In genomic region chr5:172440486-172440885, GRCh38 we compare ENCODE assay signal across 22 cellular contexts. TPM values are rescaled to one million over a fixed set of nuclear protein-coding genes. Genes with fewer than 3 reads are reported as not detected.
A peak's percentile ranks its signal among the peaks of the same experiment; 100 is the strongest.
DNase-seq lines count a peak whose midpoint lies in the region; ATAC-seq and TF ChIP-seq lines count a peak whose summit lies in the region.
"Had no signal": no experiment of that assay in that cellular context is flagged by ENCODE, and none has a peak within 500 bp of the region (broad histone marks: within the 10 kb centered on the region; RNA-seq: fewer than 3 reads in every experiment).

No MANE protein-coding gene starts in this region.

- H3K36me3 ChIP-seq in adipocyte (ENCODE audit: control insufficient read depth, insufficient read depth, low read length, severe bottlenecking) (no peaks in the 10 kb centered on the region), trophoblast cell (ENCODE audit: control insufficient read depth in 1 of 2, insufficient read depth in 2 of 2, low read length in 2 of 2) (peaks cover 15 to 21% of the 10 kb centered on the region in 2 experiments), thoracic aorta (no peaks in the 10 kb centered on the region)

- no peak overlapping the region for H2BK5ac ChIP-seq in trophoblast cell (ENCODE audit: low read depth, low read length, poor library complexity)

- H3K27me3 ChIP-seq in adipocyte (replicated peaks; ENCODE audit: control insufficient read depth, insufficient read depth, low read length), result no peaks in the 10 kb centered on the region
- no peaks in the 10 kb centered on the region for H3K27me3 ChIP-seq in trophoblast cell (ENCODE audit: insufficient read depth, low read length)
- no peaks in the 10 kb centered on the region for H3K27me3 ChIP-seq in thoracic aorta (replicated peaks; ENCODE audit: insufficient read depth)

- DNase-seq in adipocyte (ENCODE audit: low read depth) (no peak), coronary artery (ENCODE audit: low spot score) (no peak), trophoblast cell (no peak), thoracic aorta (ENCODE audit: low spot score) (no peak), epidermal melanocyte (ENCODE audit: insufficient read length, low spot score) (no peak), RKO (ENCODE audit: low spot score) (no peak), ecto neural progenitor cell (ENCODE audit: low spot score) (no peak)
- DNase-seq: AML-193; CD8-positive, alpha-beta T cell; DND-41; MM.1S; NCI-H1048; NCI-H1417 treated with DMSO at 0.1 percent for 48 hours; NCI-H187; NCI-H2107; NCI-H69; SIG-M5 had no signal

- H3K9ac ChIP-seq in adipocyte (ENCODE audit: low read length) (peak overlapping the region; percentile 20), trophoblast cell (ENCODE audit: low read length) (no peak overlapping the region)

- H3K4me1 ChIP-seq in adipocyte (ENCODE audit: control insufficient read depth, insufficient read depth, low read length) (peaks cover 83% of the 10 kb centered on the region), trophoblast cell (ENCODE audit: control insufficient read depth in 1 of 2, insufficient read depth in 2 of 2, low read length in 2 of 2) (peaks cover 17 to 47% of the 10 kb centered on the region in 2 experiments), thoracic aorta (ENCODE audit: control insufficient read depth in 1 of 2, low read depth in 2 of 2) (peaks cover 41 to 60% of the 10 kb centered on the region in 2 donors)
- H3K4me1 ChIP-seq: HAP-1 had no signal

- H2AFZ ChIP-seq in trophoblast cell (ENCODE audit: insufficient read depth, low read length, poor library complexity), result no peak overlapping the region
- H2AFZ ChIP-seq: GM23338 had no signal

- no peak overlapping the region for H2BK120ac ChIP-seq in trophoblast cell (ENCODE audit: insufficient read depth, low read length, poor library complexity)

- TF ChIP-seq CTCF in coronary artery (IDR thresholded peaks at IDR 0.05), result no peak
- TF ChIP-seq CTCF in thoracic aorta (IDR thresholded peaks at IDR 0.05), result no peak

- no peak overlapping the region for H3K14ac ChIP-seq in trophoblast cell (ENCODE audit: low read length)

- H4K8ac ChIP-seq in trophoblast cell (ENCODE audit: low read depth, low read length), result no peak overlapping the region

- no CpG with 5 or more reads among the region's 7 CpGs for WGBS in trophoblast cell (ENCODE audit: extremely low coverage, insufficient coverage, insufficient read length)

- peaks cover 3% of the 10 kb centered on the region for H3K79me1 ChIP-seq in trophoblast cell (ENCODE audit: low read length)

- H3K27ac ChIP-seq in coronary artery (peak overlapping the region; percentile 11 to 63), trophoblast cell (ENCODE audit: low read depth, low read length) (no peak overlapping the region), thoracic aorta (peak overlapping the region; percentile 14 to 29)
- H3K27ac ChIP-seq: HL-60 had no signal

- no peak overlapping the region for H3K23ac ChIP-seq in trophoblast cell (ENCODE audit: low read length)

- H3K79me2 ChIP-seq in trophoblast cell (ENCODE audit: control insufficient read depth, insufficient read depth, low read length, poor library complexity), result peaks cover 8% of the 10 kb centered on the region

- H4K91ac ChIP-seq in trophoblast cell (ENCODE audit: low read depth, low read length), result no peak overlapping the region

- H3K4ac ChIP-seq in trophoblast cell (ENCODE audit: low read depth, low read length), result peak overlapping the region; percentile 7

- no peak overlapping the region for H4K12ac ChIP-seq in trophoblast cell (ENCODE audit: low read depth, low read length)

- no peak overlapping the region for H3K18ac ChIP-seq in trophoblast cell (ENCODE audit: low read length)

- H3K9me3 ChIP-seq in adipocyte (ENCODE audit: control insufficient read depth, low read length) (no peaks in the 10 kb centered on the region), trophoblast cell (ENCODE audit: insufficient read depth, low read depth, low read length) (peaks cover 2% of the 10 kb centered on the region), thoracic aorta (no peaks in the 10 kb centered on the region)
- H3K9me3 ChIP-seq: HAP-1 had no signal

- no peak overlapping the region for H2BK12ac ChIP-seq in trophoblast cell (ENCODE audit: low read length)

- no peak overlapping the region for H3K4me2 ChIP-seq in trophoblast cell (ENCODE audit: low read length)
- H3K4me2 ChIP-seq: GM23338 had no signal

- H2AK5ac ChIP-seq in trophoblast cell (ENCODE audit: low read length), result no peak overlapping the region

- ATAC-seq in thoracic aorta (ENCODE audit: insufficient number of reproducible peaks, low FRiP score, low read depth), result no peak
- ATAC-seq: CD8-positive, alpha-beta T cell; GM23338; HepG2 had no signal

- H3K4me3 ChIP-seq in adipocyte (ENCODE audit: low read length), result no peak overlapping the region
- no peak overlapping the region for H3K4me3 ChIP-seq in coronary artery
- H3K4me3 ChIP-seq in trophoblast cell (ENCODE audit: low read depth, low read length), result no peak overlapping the region
- no peak overlapping the region for H3K4me3 ChIP-seq in thoracic aorta
- H3K4me3 ChIP-seq: GM23338, HAP-1, K562 had no signal

RNA-seq across cellular contexts. Expression of gene SH3PXD2B, which starts 13.8 kb away (rescaled TPM):
- polyA plus RNA-seq in trophoblast cell (2013), result 40.1 and 41.6 TPM in 2 replicates
- 10 to 100 TPM; 31.4 to 42.0 TPM for total RNA-seq in thoracic aorta
